8 cellular contexts compared by ENCODE assay signal in the genomic region with DNA sequence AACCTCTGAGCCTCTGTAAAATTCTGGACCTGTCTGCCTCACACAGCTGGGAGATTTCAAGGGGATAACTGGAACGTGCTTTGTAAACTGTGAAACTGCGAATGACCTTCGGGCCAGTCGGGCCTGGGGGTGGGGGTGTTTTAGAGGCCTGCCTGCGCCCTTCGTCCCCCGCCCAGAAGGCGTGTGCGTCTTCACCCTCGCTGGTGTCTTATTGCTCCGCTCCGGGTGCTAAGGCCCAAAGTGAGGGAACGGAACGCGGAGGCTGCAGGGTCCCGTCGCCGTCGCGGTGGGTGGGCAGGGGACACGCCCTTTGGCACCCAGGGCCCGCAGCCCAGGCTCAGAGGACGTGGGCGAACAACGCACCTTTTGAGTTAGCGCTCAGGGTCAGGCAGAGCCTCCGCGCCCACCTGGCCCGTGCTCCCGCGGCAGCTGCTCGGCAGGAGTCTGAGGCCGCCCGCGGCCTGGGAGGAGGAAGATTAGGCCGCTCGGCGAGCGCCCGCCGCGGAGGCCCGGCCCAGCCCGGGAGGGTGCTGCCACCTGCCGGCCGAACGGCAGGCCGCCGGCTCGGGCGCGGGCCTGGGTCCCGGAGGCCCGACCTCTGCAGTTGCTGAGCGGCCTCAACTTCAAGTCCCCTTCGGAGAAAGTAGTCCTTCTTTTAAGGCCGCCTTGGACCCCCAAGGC. TPM values are rescaled to one million over a fixed set of nuclear protein-coding genes. Genes with fewer than 3 reads are reported as not detected.
DNase-seq lines count a peak whose midpoint lies in the region; ATAC-seq and TF ChIP-seq lines count a peak whose summit lies in the region.

No MANE protein-coding gene starts in this region.

- H3K79me2 ChIP-seq in mesendoderm (ENCODE audit: control insufficient read depth, insufficient read depth, low read length), result no peaks in the 10 kb centered on the region

- POLR2A ChIA-PET in HEK293 (lab: Yijun Ruan, JAX), result interaction anchor here (0.5 to 1.0 kb wide), 3 partner anchors 17 to 246 kb away, joined by 3 to 4 read pairs (median 3); no protein-coding TSS in a partner anchor

- peaks cover 0 to 33% of the 10 kb centered on the region in 2 experiments; a peak in 2 of 3 replicates for H3K36me3 ChIP-seq in HEK293 (ENCODE audit: control insufficient read depth in 2 of 2, insufficient read depth in 1 of 2, low read length in 2 of 2)
- no peaks in the 10 kb centered on the region for H3K36me3 ChIP-seq in mesendoderm (ENCODE audit: control insufficient read depth, insufficient read depth, low read length)

- H2BK120ac ChIP-seq in mesendoderm (ENCODE audit: low read depth, low read length), result no peak overlapping the region

- H3K4me1 Mint-ChIP-seq in CD14-positive monocyte, result peaks cover 29% of the 10 kb centered on the region

- H3K36me3 Mint-ChIP-seq in CD14-positive monocyte, result peaks cover 23 to 26% of the 10 kb centered on the region in 2 donors

- H3K27ac ChIP-seq in HEK293 (ENCODE audit: extremely low read depth, low read depth, low read length) (no peak overlapping the region; the same call in 1 of the 2 replicates), mesendoderm (ENCODE audit: low read depth, low read length) (no peak overlapping the region)

- H3K23ac ChIP-seq in mesendoderm (ENCODE audit: low read length), result peak overlapping the region; percentile 51

- no CpG with 5 or more reads among the region's 57 CpGs for WGBS in mesendoderm (ENCODE audit: extremely low coverage, insufficient coverage, low lambda C conversion rate)

- peak overlapping the region; percentile 78 for H3K56ac ChIP-seq in mesendoderm (ENCODE audit: low read length)

- H2BK5ac ChIP-seq in mesendoderm (ENCODE audit: low read length), result no peak overlapping the region

- no peak overlapping the region for H3K18ac ChIP-seq in mesendoderm (ENCODE audit: low read length)

- peaks cover 14% of the 10 kb centered on the region for H3K27me3 ChIP-seq in mesendoderm (ENCODE audit: insufficient read depth, low read length, poor library complexity)

- peaks cover 3% of the 10 kb centered on the region; the same call in 1 of the 2 replicates for H3K4me1 ChIP-seq in HEK293 (ENCODE audit: control insufficient read depth, insufficient read depth, low read length)
- no peaks in the 10 kb centered on the region for H3K4me1 ChIP-seq in mesendoderm (ENCODE audit: control insufficient read depth, low read depth, low read length)

- peak overlapping the region; percentile 83 for H3K4me2 ChIP-seq in mesendoderm (ENCODE audit: low read length)

- no peak overlapping the region for H4K8ac ChIP-seq in mesendoderm (ENCODE audit: low read depth, low read length)

- H3K4me3 Mint-ChIP-seq in CD14-positive monocyte, result peak overlapping the region; percentile 59 to 88

- peaks cover 0 to 23% (median 10%) of the 10 kb centered on the region in 7 donors for H3K9me3 Mint-ChIP-seq in CD14-positive monocyte

- H3K4ac ChIP-seq in mesendoderm (ENCODE audit: low read depth, low read length), result no peak overlapping the region

- H2BK15ac ChIP-seq in mesendoderm (replicated peaks; ENCODE audit: low read depth), result no peak overlapping the region

- no peak overlapping the region for H3K27ac Mint-ChIP-seq in CD14-positive monocyte

- CTCF ChIA-PET in HEK293 (lab: Yijun Ruan, JAX), result interaction anchor here (0.6 to 8.7 kb wide), 66 partner anchors 9 to 1216 kb away, joined by 3 to 296 read pairs (median 4); partner anchors contain the start of genes ACBD4, EFTUD2, GFAP and KIF18B

- TF ChIP-seq CTCF in CD14-positive monocyte (IDR thresholded peaks at IDR 0.05), result peak; percentile 97
- TF ChIP-seq CTCF in HEK293 (tag by site-specific recombination; IDR thresholded peaks at IDR 0.05), result 0 out of 2 replicates have a peak, but pooled peaks have one; percentile 28

- no peaks in the 10 kb centered on the region for H3K9me3 ChIP-seq in HEK293 (ENCODE audit: control insufficient read depth, insufficient read depth, low read depth, low read length)

- H4K5ac ChIP-seq in mesendoderm (ENCODE audit: low read length), result no peak overlapping the region

- peaks cover 37 to 44% (median 41%) of the 10 kb centered on the region in 3 donors for H3K27me3 Mint-ChIP-seq in CD14-positive monocyte (ENCODE audit: low read depth in 3 of 3)

- DNase-seq in CD14-positive monocyte (ENCODE audit: low spot score) (no peak), NCI-H69 (lab: John Stamatoyannopoulos, UW) (peak; percentile 87), mesendoderm (peak; percentile 55)
- DNase-seq in activated CD8-positive, alpha-beta memory T cell treated with anti-CD3 and anti-CD28 coated beads for 24 hours, result peak; percentile 87
- peak; percentile 53 for DNase-seq in effector CD4-positive, alpha-beta T cell
- peak; percentile 55 for DNase-seq in stimulated activated CD8-positive, alpha-beta memory T cell treated with anti-CD3 and anti-CD28 coated beads, Interleukin-15, amount 100 ng/mL, for 24 hours (ENCODE audit: low read depth)

- no peaks in the 10 kb centered on the region for H3K79me1 ChIP-seq in mesendoderm (ENCODE audit: low read length)

- H3K9ac ChIP-seq in mesendoderm (ENCODE audit: low read length), result peak overlapping the region; percentile 69

- intact Hi-C loops in CD14-positive monocyte (cut with micrococcal nuclease), result loop anchor here (1.0 to 5.0 kb wide), 4 partner anchors 99 to 247 kb away; no protein-coding TSS in a partner anchor

- H3K4me3 ChIP-seq in HEK293 (ENCODE audit: low read depth, low read length), result peak overlapping the region; percentile 3; the same call in 1 of the 2 replicates
- no peak overlapping the region for H3K4me3 ChIP-seq in mesendoderm (ENCODE audit: low read length)

- ATAC-seq in GM19035 (IDR thresholded peaks at IDR 0.05; ENCODE audit: unreplicated experiment), result no peak

- H2AK5ac ChIP-seq in mesendoderm (ENCODE audit: low read length), result no peak overlapping the region

TF ChIP-seq in HEK293, 187 proteins besides CTCF, POLR2A, EP300 and RAD21 (continues in another document):
- TF ChIP-seq ZNF426 (tag by site-specific recombination; IDR thresholded peaks at IDR 0.05) (no peak), SCRT2 (tag by site-specific recombination; IDR thresholded peaks at IDR 0.05) (no peak), ZNF624 (tag by site-specific recombination; IDR thresholded peaks at IDR 0.05) (no peak), GLI4 (tag by site-specific recombination; IDR thresholded peaks at IDR 0.05) (no peak), ZNF335 (tag by site-specific recombination; conservative IDR thresholded peaks at IDR 0.05) (peak; percentile 50; the same call in 1 of the 2 replicates), EGR2 (tag by site-specific recombination; IDR thresholded peaks at IDR 0.05; ENCODE audit: low read depth) (peak; percentile 83), ZNF654 (tag by site-specific recombination; IDR thresholded peaks at IDR 0.05; ENCODE audit: low read depth) (peak; percentile 37), BCL11B (tag by site-specific recombination; IDR thresholded peaks at IDR 0.05; ENCODE audit: low read depth) (peak; percentile 37; the same call in 1 of the 2 replicates), OSR2 (tag by site-specific recombination; IDR thresholded peaks at IDR 0.05) (no peak; the same call in 1 of the 2 replicates), ZBTB1 (tag by site-specific recombination; IDR thresholded peaks at IDR 0.05) (no peak)
- TF ChIP-seq, protein P1, sequence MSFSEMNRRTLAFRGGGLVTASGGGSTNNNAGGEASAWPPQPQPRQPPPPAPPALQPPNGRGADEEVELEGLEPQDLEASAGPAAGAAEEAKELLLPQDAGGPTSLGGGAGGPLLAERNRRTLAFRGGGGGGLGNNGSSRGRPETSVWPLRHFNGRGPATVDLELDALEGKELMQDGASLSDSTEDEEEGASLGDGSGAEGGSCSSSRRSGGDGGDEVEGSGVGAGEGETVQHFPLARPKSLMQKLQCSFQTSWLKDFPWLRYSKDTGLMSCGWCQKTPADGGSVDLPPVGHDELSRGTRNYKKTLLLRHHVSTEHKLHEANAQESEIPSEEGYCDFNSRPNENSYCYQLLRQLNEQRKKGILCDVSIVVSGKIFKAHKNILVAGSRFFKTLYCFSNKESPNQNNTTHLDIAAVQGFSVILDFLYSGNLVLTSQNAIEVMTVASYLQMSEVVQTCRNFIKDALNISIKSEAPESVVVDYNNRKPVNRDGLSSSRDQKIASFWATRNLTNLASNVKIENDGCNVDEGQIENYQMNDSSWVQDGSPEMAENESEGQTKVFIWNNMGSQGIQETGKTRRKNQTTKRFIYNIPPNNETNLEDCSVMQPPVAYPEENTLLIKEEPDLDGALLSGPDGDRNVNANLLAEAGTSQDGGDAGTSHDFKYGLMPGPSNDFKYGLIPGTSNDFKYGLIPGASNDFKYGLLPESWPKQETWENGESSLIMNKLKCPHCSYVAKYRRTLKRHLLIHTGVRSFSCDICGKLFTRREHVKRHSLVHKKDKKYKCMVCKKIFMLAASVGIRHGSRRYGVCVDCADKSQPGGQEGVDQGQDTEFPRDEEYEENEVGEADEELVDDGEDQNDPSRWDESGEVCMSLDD (tag by site-specific recombination; IDR thresholded peaks at IDR 0.05), result no peak
- TF ChIP-seq, protein P2, sequence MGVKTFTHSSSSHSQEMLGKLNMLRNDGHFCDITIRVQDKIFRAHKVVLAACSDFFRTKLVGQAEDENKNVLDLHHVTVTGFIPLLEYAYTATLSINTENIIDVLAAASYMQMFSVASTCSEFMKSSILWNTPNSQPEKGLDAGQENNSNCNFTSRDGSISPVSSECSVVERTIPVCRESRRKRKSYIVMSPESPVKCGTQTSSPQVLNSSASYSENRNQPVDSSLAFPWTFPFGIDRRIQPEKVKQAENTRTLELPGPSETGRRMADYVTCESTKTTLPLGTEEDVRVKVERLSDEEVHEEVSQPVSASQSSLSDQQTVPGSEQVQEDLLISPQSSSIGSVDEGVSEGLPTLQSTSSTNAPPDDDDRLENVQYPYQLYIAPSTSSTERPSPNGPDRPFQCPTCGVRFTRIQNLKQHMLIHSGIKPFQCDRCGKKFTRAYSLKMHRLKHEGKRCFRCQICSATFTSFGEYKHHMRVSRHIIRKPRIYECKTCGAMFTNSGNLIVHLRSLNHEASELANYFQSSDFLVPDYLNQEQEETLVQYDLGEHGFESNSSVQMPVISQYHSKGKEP (tag by site-specific recombination; IDR thresholded peaks at IDR 0.05), result peak; percentile 16; the same call in 1 of the 2 replicates

RNA-seq across cellular contexts. Expression of gene DCAKD, which starts 29.7 kb away (rescaled TPM):
- polyA plus RNA-seq in CD14-positive monocyte, result 1 to 10 TPM; 6.6 to 8.7 TPM
- 21.9 TPM for polyA plus RNA-seq in mesendoderm (2013, experiment 1 of 2)
- 22.4 TPM for polyA plus RNA-seq in mesendoderm (2013, experiment 2 of 2)

RNA-seq across cellular contexts. Expression of gene NMT1, which starts 39.4 kb away (rescaled TPM):
- polyA plus RNA-seq in CD14-positive monocyte, result 10 to 100 TPM; 45.1 to 50.2 TPM
- polyA plus RNA-seq in mesendoderm (2013, experiment 1 of 2), result 126 TPM
- 128 TPM for polyA plus RNA-seq in mesendoderm (2013, experiment 2 of 2)

RNA-seq across cellular contexts. Expression of gene C1QL1, which starts 53.6 kb away (rescaled TPM):
- polyA plus RNA-seq in CD14-positive monocyte, result not detected
- 3.5 TPM for polyA plus RNA-seq in mesendoderm (2013, experiment 1 of 2)
- polyA plus RNA-seq in mesendoderm (2013, experiment 2 of 2), result 3.5 TPM
